In the genomic region with DNA sequence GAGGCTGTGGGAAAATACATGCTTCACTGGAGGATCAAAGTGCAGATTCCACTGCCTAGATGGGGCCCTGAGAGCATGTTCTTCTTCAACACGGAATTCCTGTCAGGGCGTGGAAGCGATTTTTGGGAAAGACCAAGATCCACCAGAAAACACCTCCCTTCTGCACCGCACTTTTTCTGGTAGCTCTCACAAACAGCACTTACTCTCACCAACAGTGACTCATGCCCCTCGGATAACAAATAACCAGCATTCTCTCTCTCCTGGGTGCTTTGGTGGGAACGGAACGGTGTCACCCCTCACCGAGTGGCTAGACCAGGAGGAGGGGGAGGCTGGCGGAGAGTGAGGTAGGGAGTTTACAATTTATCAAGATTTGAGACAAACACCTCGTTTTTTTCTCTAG, we compare ENCODE assay signal across 15 cellular contexts. TPM values are rescaled to one million over a fixed set of nuclear protein-coding genes. Genes with fewer than 3 reads are reported as not detected.
DNase-seq lines count a peak whose midpoint lies in the region; ATAC-seq and TF ChIP-seq lines count a peak whose summit lies in the region.
"Had no signal": no experiment of that assay in that cellular context is flagged by ENCODE, and none has a peak within 500 bp of the region (broad histone marks: within the 10 kb centered on the region; RNA-seq: fewer than 3 reads in every experiment).

No MANE protein-coding gene starts in this region.

- TF ChIP-seq CTCF in GM23338 (conservative IDR thresholded peaks at IDR 0.05; ENCODE audit: low read depth in 2 of 2) (no peak), hepatocyte (IDR thresholded peaks at IDR 0.05; ENCODE audit: poor library complexity) (no peak), progenitor cell of endocrine pancreas (IDR thresholded peaks at IDR 0.05; ENCODE audit: unreplicated experiment) (no peak), colonic mucosa (IDR thresholded peaks at IDR 0.05) (no peak)

- H3F3A ChIP-seq in GM23338 (replicated peaks; ENCODE audit: low read depth) = no peaks in the 10 kb centered on the region

- H3K9ac ChIP-seq in colonic mucosa (ENCODE audit: low read depth in 2 of 2, low read length in 2 of 2) = no peak overlapping the region
- H3K9ac ChIP-seq: BLaER1 treated with 17β-estradiol and CSF1 and Interleukin-3, amounts not matched to agents 10 nM and 100 nM had no signal

- DNase-seq in GM23338 (ENCODE audit: low spot score) = peak; percentile 60
- peak; percentile 61 for DNase-seq in amniotic epithelial cell (ENCODE audit: low read depth)
- peak; percentile 20 for DNase-seq in hepatocyte (ENCODE audit: low spot score)
- no peak for DNase-seq in progenitor cell of endocrine pancreas (ENCODE audit: low spot score, unreplicated experiment)
- no peak for DNase-seq in NCI-H2227 (lab: John Stamatoyannopoulos, UW; ENCODE audit: unreplicated experiment)
- DNase-seq in activated CD8-positive, alpha-beta memory T cell treated with anti-CD3 and anti-CD28 coated beads, Interleukin-2, amount 10 ng/mL, durations not matched to agents 7 days and 5 days = no peak
- DNase-seq in colonic mucosa = no peak
- no peak for DNase-seq in NCI-H1092 treated with DMSO at 0.1 percent for 48 hours (lab: John Stamatoyannopoulos, UW)
- DNase-seq: activated CD4-positive, alpha-beta T cell treated with anti-CD3 and anti-CD28 coated beads for 36 hours; activated gamma-delta T cell; hypothalamus; NCI-H524; stimulated activated CD4-positive, alpha-beta T cell treated with anti-CD3 and anti-CD28 coated beads, Interleukin-4, amount 100 ng/mL, for 1 hour had no signal

- H3K4me1 ChIP-seq in GM23338 (ENCODE audit: insufficient read depth) (peaks cover 14% of the 10 kb centered on the region; the same call in 1 of the 2 replicates), hepatocyte (ENCODE audit: insufficient read depth) (peaks cover 16% of the 10 kb centered on the region), colonic mucosa (no peaks in the 10 kb centered on the region)
- H3K4me1 ChIP-seq: BLaER1 treated with 17β-estradiol and CSF1 and Interleukin-3, amounts not matched to agents 10 nM and 100 nM had no signal

- no peak overlapping the region for H3K27ac ChIP-seq in GM23338 (ENCODE audit: low read depth)
- peak overlapping the region; percentile 22 for H3K27ac ChIP-seq in hepatocyte
- no peak overlapping the region for H3K27ac ChIP-seq in colonic mucosa
- H3K27ac ChIP-seq: BLaER1 treated with 17β-estradiol and CSF1 and Interleukin-3, amounts not matched to agents 10 nM and 100 nM had no signal

- H3K4me3 ChIP-seq in GM23338 (no peak overlapping the region), hepatocyte (no peak overlapping the region), colonic mucosa (no peak overlapping the region)
- H3K4me3 ChIP-seq: BLaER1 treated with 17β-estradiol and CSF1 and Interleukin-3, amounts not matched to agents 10 nM and 100 nM had no signal

- H2AFZ ChIP-seq in GM23338 = no peak overlapping the region
- H2AFZ ChIP-seq in hepatocyte = no peak overlapping the region

- peak overlapping the region; percentile 5; the same call in 1 of the 3 replicates for H3K4me3 Mint-ChIP-seq in GM23338
- no peak overlapping the region for H3K4me3 Mint-ChIP-seq in progenitor cell of endocrine pancreas (ENCODE audit: low read depth)
- no peak overlapping the region for H3K4me3 Mint-ChIP-seq in activated CD8-positive, alpha-beta memory T cell treated with anti-CD3 and anti-CD28 coated beads, Interleukin-2, amount 10 ng/mL, durations not matched to agents 7 days and 5 days
- H3K4me3 Mint-ChIP-seq: activated CD4-positive, alpha-beta T cell treated with anti-CD3 and anti-CD28 coated beads for 36 hours; neural crest cell had no signal

- H3K4me1 Mint-ChIP-seq in GM23338 (peaks cover 28% of the 10 kb centered on the region), progenitor cell of endocrine pancreas (ENCODE audit: low read depth) (peaks cover 2% of the 10 kb centered on the region)
- H3K4me1 Mint-ChIP-seq in activated CD8-positive, alpha-beta memory T cell treated with anti-CD3 and anti-CD28 coated beads, Interleukin-2, amount 10 ng/mL, durations not matched to agents 7 days and 5 days = no peaks in the 10 kb centered on the region
- H3K4me1 Mint-ChIP-seq: activated CD4-positive, alpha-beta T cell treated with anti-CD3 and anti-CD28 coated beads for 36 hours; neural crest cell had no signal

- CTCF ChIA-PET in activated CD8-positive, alpha-beta memory T cell treated with anti-CD3 and anti-CD28 coated beads, Interleukin-2, amount 10 ng/mL, durations not matched to agents 7 days and 5 days (lab: Charles Lee) = no interaction called here

- H3K79me2 ChIP-seq in GM23338 (replicated peaks; ENCODE audit: insufficient read depth) (no peaks in the 10 kb centered on the region), hepatocyte (no peaks in the 10 kb centered on the region)

- H3K9me3 Mint-ChIP-seq in GM23338 = no peaks in the 10 kb centered on the region
- no peaks in the 10 kb centered on the region for H3K9me3 Mint-ChIP-seq in progenitor cell of endocrine pancreas (ENCODE audit: low read depth)
- H3K9me3 Mint-ChIP-seq in activated CD8-positive, alpha-beta memory T cell treated with anti-CD3 and anti-CD28 coated beads, Interleukin-2, amount 10 ng/mL, durations not matched to agents 7 days and 5 days (ENCODE audit: low read depth) = peaks cover 4% of the 10 kb centered on the region
- H3K9me3 Mint-ChIP-seq: neural crest cell had no signal

- 32% methylated on average over 10 of the region's 10 CpGs for WGBS in hepatocyte (ENCODE audit: low lambda C conversion rate, missing lambda C conversion rate)

- H3K9me2 ChIP-seq in GM23338 (ENCODE audit: insufficient read depth) (peaks cover 11% of the 10 kb centered on the region), hepatocyte (replicated peaks; ENCODE audit: insufficient read depth) (no peaks in the 10 kb centered on the region)

- H3K4me2 ChIP-seq in GM23338 (peak overlapping the region; percentile 35; the same call in 1 of the 2 replicates), hepatocyte (peak overlapping the region; percentile 14)
- H3K4me2 ChIP-seq: BLaER1 treated with 17β-estradiol and CSF1 and Interleukin-3, amounts not matched to agents 10 nM and 100 nM had no signal

- peak; percentile 85 for ATAC-seq in GM23338
- no peak for ATAC-seq in activated CD8-positive, alpha-beta memory T cell treated with anti-CD3 and anti-CD28 coated beads, Interleukin-2, amount 10 ng/mL, durations not matched to agents 7 days and 5 days
- ATAC-seq: activated CD4-positive, alpha-beta T cell treated with anti-CD3 and anti-CD28 coated beads for 36 hours had no signal

- no peaks in the 10 kb centered on the region for H3K27me3 ChIP-seq in GM23338 (ENCODE audit: insufficient read depth)
- H3K27me3 ChIP-seq in hepatocyte = no peaks in the 10 kb centered on the region
- no peaks in the 10 kb centered on the region for H3K27me3 ChIP-seq in colonic mucosa
- H3K27me3 ChIP-seq: BLaER1 treated with 17β-estradiol and CSF1 and Interleukin-3, amounts not matched to agents 10 nM and 100 nM had no signal

- H3K9me3 ChIP-seq in hepatocyte (ENCODE audit: low read depth) (no peaks in the 10 kb centered on the region), colonic mucosa (no peaks in the 10 kb centered on the region)
- H3K9me3 ChIP-seq: BLaER1 treated with 17β-estradiol and CSF1 and Interleukin-3, amounts not matched to agents 10 nM and 100 nM had no signal

- H3K27ac Mint-ChIP-seq in GM23338 (peak overlapping the region; percentile 25; the same call in 1 of the 2 replicates), progenitor cell of endocrine pancreas (peak overlapping the region; percentile 31)
- H3K27ac Mint-ChIP-seq in activated CD8-positive, alpha-beta memory T cell treated with anti-CD3 and anti-CD28 coated beads, Interleukin-2, amount 10 ng/mL, durations not matched to agents 7 days and 5 days = no peak overlapping the region
- H3K27ac Mint-ChIP-seq: activated CD4-positive, alpha-beta T cell treated with anti-CD3 and anti-CD28 coated beads for 36 hours had no signal

- peaks cover 5% of the 10 kb centered on the region for H3K27me3 Mint-ChIP-seq in GM23338 (ENCODE audit: insufficient read depth, low read depth, poor library complexity)
- H3K27me3 Mint-ChIP-seq in progenitor cell of endocrine pancreas = peaks cover 5% of the 10 kb centered on the region
- no peaks in the 10 kb centered on the region for H3K27me3 Mint-ChIP-seq in activated CD8-positive, alpha-beta memory T cell treated with anti-CD3 and anti-CD28 coated beads, Interleukin-2, amount 10 ng/mL, durations not matched to agents 7 days and 5 days

- H3K36me3 ChIP-seq in GM23338 (ENCODE audit: insufficient read depth) = no peaks in the 10 kb centered on the region
- H3K36me3 ChIP-seq in hepatocyte (replicated peaks; ENCODE audit: insufficient read depth, low read depth) = no peaks in the 10 kb centered on the region
- no peaks in the 10 kb centered on the region for H3K36me3 ChIP-seq in colonic mucosa
- H3K36me3 ChIP-seq: BLaER1 treated with 17β-estradiol and CSF1 and Interleukin-3, amounts not matched to agents 10 nM and 100 nM had no signal

- H4K20me1 ChIP-seq in GM23338 (replicated peaks; ENCODE audit: insufficient read depth) = no peaks in the 10 kb centered on the region
- H4K20me1 ChIP-seq in hepatocyte (ENCODE audit: insufficient read depth, poor library complexity, severe bottlenecking) = no peaks in the 10 kb centered on the region
- H4K20me1 ChIP-seq: BLaER1 treated with 17β-estradiol and CSF1 and Interleukin-3, amounts not matched to agents 10 nM and 100 nM had no signal

- intact Hi-C loops in colonic mucosa (cut with DNase I) = no loop called here

- no peaks in the 10 kb centered on the region for H3K36me3 Mint-ChIP-seq in GM23338 (ENCODE audit: low read depth)
- H3K36me3 Mint-ChIP-seq in progenitor cell of endocrine pancreas (ENCODE audit: insufficient read depth) = no peaks in the 10 kb centered on the region
- no peaks in the 10 kb centered on the region for H3K36me3 Mint-ChIP-seq in activated CD8-positive, alpha-beta memory T cell treated with anti-CD3 and anti-CD28 coated beads, Interleukin-2, amount 10 ng/mL, durations not matched to agents 7 days and 5 days

TF ChIP-seq in GM23338, 12 proteins besides CTCF, POLR2A, EP300 and RAD21 (continues in another document):
- TF ChIP-seq ZNF331 (CRISPR knock-in tag; IDR thresholded peaks at IDR 0.05; ENCODE audit: low read depth) (no peak), JUNB (IDR thresholded peaks at IDR 0.05; ENCODE audit: unreplicated experiment) (no peak), CREB1 (CRISPR knock-in tag; IDR thresholded peaks at IDR 0.05; ENCODE audit: low read depth) (no peak)

RNA-seq across cellular contexts. Expression of a gene that starts 40.1 kb away (rescaled TPM):
- total RNA-seq in GM23338 (2014; rRNA removed; shearing (Covaris generic)) = 0.35 and 0.87 TPM in 2 replicates
- polyA plus RNA-seq in GM23338 (2016; fragmentation: Nextera tagmentation; extraction: Ambion mirVana) (0.61 and 0.92 TPM in 2 replicates), hepatocyte (5.2 TPM in 2 replicates)
- total RNA-seq in hepatocyte (5.0 and 6.2 TPM in 2 replicates), progenitor cell of endocrine pancreas (0.24 and 0.38 TPM in 2 replicates), colonic mucosa (1 to 10 TPM in 1 of 2 donors, under 1 TPM in 1; 0.72 to 4.8 TPM)
- not detected for total RNA-seq in activated CD8-positive, alpha-beta memory T cell treated with anti-CD3 and anti-CD28 coated beads, Interleukin-2, amount 10 ng/mL, durations not matched to agents 7 days and 5 days
- total RNA-seq: activated CD4-positive, alpha-beta T cell treated with anti-CD3 and anti-CD28 coated beads for 36 hours had no signal

Comparison
In these comparisons a context has a peak if more than half of its experiments do, and no peak if none do; other contexts are left out.
1. DNase-seq: peak in GM23338 (single experiment), amniotic epithelial cell (single experiment) and hepatocyte (single experiment); none in progenitor cell of endocrine pancreas (single experiment), NCI-H2227 (single experiment), activated CD8-positive, alpha-beta memory T cell treated with anti-CD3 and anti-CD28 coated beads, Interleukin-2, amount 10 ng/mL, durations not matched to agents 7 days and 5 days (single experiment), colonic mucosa (single experiment) and NCI-H1092 treated with DMSO at 0.1 percent for 48 hours (single experiment).